1 cellular context compared by ENCODE assay signal in genomic region chr19:18503971-18504885, GRCh38.
TF ChIP-seq lines count a peak whose summit lies in the region.

No MANE protein-coding gene starts in this region.

TF ChIP-seq in H1, 55 proteins besides CTCF, POLR2A, EP300 and RAD21 (continued from another document):
- TF ChIP-seq E2F6 (IDR thresholded peaks at IDR 0.05), result no peak
- no peak for TF ChIP-seq MAX (IDR thresholded peaks at IDR 0.05)
- no peak for TF ChIP-seq CHD7 (IDR thresholded peaks at IDR 0.05; ENCODE audit: insufficient replicate concordance, low read length)
- TF ChIP-seq GTF2F1 (IDR thresholded peaks at IDR 0.05; ENCODE audit: borderline replicate concordance, low read depth, low read length), result no peak
